In the genomic region with DNA sequence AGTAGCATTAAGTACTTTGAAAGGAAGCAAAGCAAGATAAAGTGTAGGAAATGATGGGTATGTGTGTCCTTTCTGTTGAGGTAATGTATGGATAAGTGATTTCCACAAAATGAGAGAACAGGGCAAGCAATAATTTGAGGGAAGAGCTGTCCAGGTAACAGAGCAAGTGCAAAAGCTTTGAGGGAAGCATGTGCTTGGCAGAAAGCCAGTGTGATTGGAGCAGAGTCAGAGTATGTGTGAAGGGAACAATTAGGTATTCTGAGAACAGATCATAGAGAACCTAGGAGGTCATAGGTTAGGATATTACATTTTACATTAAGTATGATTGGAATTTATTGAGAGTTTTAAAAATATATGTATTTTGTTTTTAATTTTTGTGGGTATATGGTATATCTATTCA, we compare ENCODE assay signal across 19 cellular contexts. TPM values are rescaled to one million over a fixed set of nuclear protein-coding genes. Genes with fewer than 3 reads are reported as not detected.
DNase-seq lines count a peak whose midpoint lies in the region; ATAC-seq, FAIRE-seq and TF ChIP-seq lines count a peak whose summit lies in the region.
"Had no signal": no experiment of that assay in that cellular context is flagged by ENCODE, and none has a peak within 500 bp of the region (broad histone marks: within the 10 kb centered on the region; RNA-seq: fewer than 3 reads in every experiment).

No MANE protein-coding gene starts in this region.

- no peak overlapping the region for H2AFZ ChIP-seq in SK-N-SH (ENCODE audit: low read depth)
- H2AFZ ChIP-seq: GM23338 had no signal

- DNase-seq in DMS 273 (lab: John Stamatoyannopoulos, UW; ENCODE audit: unreplicated experiment): peak; percentile 3
- no peak for DNase-seq in DMS 273 treated with DMSO at 0.1 percent for 48 hours (lab: John Stamatoyannopoulos, UW)
- DNase-seq in SK-N-SH: no peak
- peak; percentile 9 for DNase-seq in NCI-H2171 (lab: John Stamatoyannopoulos, UW)
- peak; percentile 9 for DNase-seq in small intestine
- DNase-seq in cerebellum (ENCODE audit: low spot score): no peak
- no peak for DNase-seq in Ammon's horn (ENCODE audit: low spot score)
- DNase-seq: Calu3; CD8-positive, alpha-beta memory T cell; DMS153; DMS79 treated with DMSO at 0.1 percent for 48 hours; EL; H7 had no signal

- TF ChIP-seq RAD21 in SK-N-SH (IDR thresholded peaks at IDR 0.05; ENCODE audit: low read length): no peak

- no peak for FAIRE-seq in small intestine (lab: Jason Lieb, UNC)
- FAIRE-seq: G401.6, GM12891 had no signal

- no peak overlapping the region for H3K4me3 ChIP-seq in SK-N-SH (ENCODE audit: low read depth in 2 of 2, low read length in 1 of 2)
- H3K4me3 ChIP-seq in small intestine (ENCODE audit: low read depth in 1 of 2, low read length in 2 of 2): no peak overlapping the region
- H3K4me3 ChIP-seq: BLaER1, GM23338 had no signal

- H3K36me3 ChIP-seq in SK-N-SH (replicated peaks in 1 of 2; ENCODE audit: control insufficient read depth in 1 of 2, insufficient read depth in 2 of 2, low read length in 1 of 2): no peaks in the 10 kb centered on the region
- no peaks in the 10 kb centered on the region for H3K36me3 ChIP-seq in small intestine (ENCODE audit: control insufficient read depth in 2 of 2, insufficient read depth in 2 of 2, low read length in 2 of 2)
- H3K36me3 ChIP-seq: BLaER1 had no signal

- H3K9me3 ChIP-seq in SK-N-SH (no peaks in the 10 kb centered on the region), small intestine (ENCODE audit: control insufficient read depth, low read depth) (no peaks in the 10 kb centered on the region)

- no peaks in the 10 kb centered on the region for H3K9me2 ChIP-seq in SK-N-SH

- H3K9ac ChIP-seq in SK-N-SH: no peak overlapping the region
- H3K9ac ChIP-seq: BLaER1 had no signal

- CTCF ChIA-PET in SK-N-SH (lab: Yijun Ruan, JAX): no interaction called here

- H3K27ac ChIP-seq in SK-N-SH (ENCODE audit: low read depth in 2 of 2, low read length in 1 of 2) (no peak overlapping the region), small intestine (ENCODE audit: low read depth in 1 of 2, low read length in 1 of 2) (no peak overlapping the region)
- H3K27ac ChIP-seq: 22Rv1, BLaER1 had no signal

- H3K4me1 ChIP-seq in SK-N-SH (ENCODE audit: control insufficient read depth in 1 of 2, insufficient read depth in 2 of 2, low read depth in 1 of 2, low read length in 1 of 2) (no peaks in the 10 kb centered on the region), small intestine (ENCODE audit: control insufficient read depth in 2 of 2, insufficient read depth in 1 of 2, low read depth in 1 of 2, low read length in 1 of 2) (no peaks in the 10 kb centered on the region)
- H3K4me1 ChIP-seq: BLaER1 had no signal

- H3K79me2 ChIP-seq in SK-N-SH (ENCODE audit: insufficient read depth): no peaks in the 10 kb centered on the region

- H3F3A ChIP-seq in SK-N-SH (replicated peaks; ENCODE audit: insufficient read depth): no peaks in the 10 kb centered on the region

- POLR2A ChIA-PET in SK-N-SH (lab: Yijun Ruan, JAX): no interaction called here

- H3K27me3 ChIP-seq in SK-N-SH (ENCODE audit: insufficient read depth) (no peaks in the 10 kb centered on the region), small intestine (ENCODE audit: control insufficient read depth in 2 of 2, insufficient read depth in 2 of 2, low read length in 2 of 2) (no peaks in the 10 kb centered on the region)
- H3K27me3 ChIP-seq: BLaER1 had no signal

- H3K4me2 ChIP-seq in SK-N-SH: no peak overlapping the region
- H3K4me2 ChIP-seq: BLaER1, GM23338 had no signal

- ATAC-seq in SK-N-SH treated with all-trans-retinoic acid at 6 μM for 48 hours: no peak
- ATAC-seq: GM23338 had no signal

- TF ChIP-seq EP300 in SK-N-SH (IDR thresholded peaks at IDR 0.05; ENCODE audit: borderline replicate concordance in 1 of 2, low read depth in 1 of 2, low read length in 1 of 2): no peak

- no peak for TF ChIP-seq CTCF in SK-N-SH (IDR thresholded peaks at IDR 0.05)

- H4K20me1 ChIP-seq in SK-N-SH (ENCODE audit: insufficient read depth): no peaks in the 10 kb centered on the region
- H4K20me1 ChIP-seq: BLaER1 had no signal

TF ChIP-seq in SK-N-SH treated with all-trans-retinoic acid at 6 μM for 48 hours, 23 proteins besides CTCF, POLR2A, EP300 and RAD21:
- TF ChIP-seq ZNF8 (CRISPR knock-in tag; IDR thresholded peaks at IDR 0.05) (peak; percentile 36; the same call in 1 of the 2 replicates), ZNF70 (CRISPR knock-in tag; IDR thresholded peaks at IDR 0.05) (no peak)

TF ChIP-seq in SK-N-SH, 30 proteins besides CTCF, POLR2A, EP300 and RAD21:
- no peak for TF ChIP-seq RXRA (IDR thresholded peaks at IDR 0.05; ENCODE audit: borderline replicate concordance, low read depth)
- no peak for TF ChIP-seq NFIC (IDR thresholded peaks at IDR 0.05; ENCODE audit: borderline replicate concordance)
- no peak for TF ChIP-seq SMC3 (IDR thresholded peaks at IDR 0.05; ENCODE audit: low read depth, low read length)
- TF ChIP-seq SIN3A (IDR thresholded peaks at IDR 0.05; ENCODE audit: borderline replicate concordance, low read depth, low read length): no peak
- no peak for TF ChIP-seq GATA2 (CRISPR knock-in tag; IDR thresholded peaks at IDR 0.05)
- TF ChIP-seq FOXM1 (IDR thresholded peaks at IDR 0.05; ENCODE audit: low read depth): no peak
- no peak for TF ChIP-seq RFX5 (IDR thresholded peaks at IDR 0.05; ENCODE audit: low read length)
- TF ChIP-seq JUND (IDR thresholded peaks at IDR 0.05): no peak
- no peak for TF ChIP-seq POLR2AphosphoS5 (IDR thresholded peaks at IDR 0.05; ENCODE audit: low read depth, low read length)
- TF ChIP-seq TCF12 (IDR thresholded peaks at IDR 0.05): no peak
- no peak for TF ChIP-seq FOSL2 (IDR thresholded peaks at IDR 0.05; ENCODE audit: borderline replicate concordance, low read depth)
- no peak for TF ChIP-seq NRF1 (IDR thresholded peaks at IDR 0.05; ENCODE audit: low read depth, low read length)
- no peak for TF ChIP-seq IRF3 (IDR thresholded peaks at IDR 0.05; ENCODE audit: low read depth, low read length)
- no peak for TF ChIP-seq CHD2 (IDR thresholded peaks at IDR 0.05; ENCODE audit: low read length, partially characterized antibody)
- no peak for TF ChIP-seq YY1 (IDR thresholded peaks at IDR 0.05; ENCODE audit: low read depth)
- TF ChIP-seq MAX (IDR thresholded peaks at IDR 0.05; ENCODE audit: low read depth): no peak
- no peak for TF ChIP-seq MEF2A (IDR thresholded peaks at IDR 0.05; ENCODE audit: borderline replicate concordance, low read depth)
TF ChIP-seq in SK-N-SH: peak in this region for 0.

RNA-seq across cellular contexts. Expression of gene MAN1A1, which starts 30.2 kb away (rescaled TPM):
- 28.0 and 32.4 TPM in 2 replicates for polyA plus RNA-seq in SK-N-SH (2012; rRNA removed)
- polyA plus RNA-seq in SK-N-SH (2012; cell fraction: cytosol; rRNA removed): 46.4 and 55.4 TPM in 2 replicates
- polyA plus RNA-seq in SK-N-SH (2012; cell fraction: nucleus; rRNA removed): 11.4 and 19.7 TPM in 2 replicates
- 10 to 100 TPM; 17.7 to 43.4 (median 25.9) TPM for polyA plus RNA-seq in small intestine
- total RNA-seq in cerebellum: 31.1 TPM

Comparison
In these comparisons a context has a peak if more than half of its experiments do, and no peak if none do; other contexts are left out.
1. DNase-seq: peak in DMS 273 (single experiment), NCI-H2171 (single experiment) and small intestine (single experiment); none in DMS 273 treated with DMSO at 0.1 percent for 48 hours (single experiment), SK-N-SH (single experiment), cerebellum (single experiment) and Ammon's horn (single experiment).